Comparison of ENCODE assay signal across 9 cellular contexts in genomic region chr13:114118763-114119123, GRCh38. TPM values are rescaled to one million over a fixed set of nuclear protein-coding genes. Genes with fewer than 3 reads are reported as not detected.
DNase-seq lines count a peak whose midpoint lies in the region; ATAC-seq and TF ChIP-seq lines count a peak whose summit lies in the region.
"Had no signal": no experiment of that assay in that cellular context is flagged by ENCODE, and none has a peak within 500 bp of the region (broad histone marks: within the 10 kb centered on the region; RNA-seq: fewer than 3 reads in every experiment).

No MANE protein-coding gene starts in this region.

- no peak for DNase-seq in activated CD4-positive, alpha-beta memory T cell treated with anti-CD3 and anti-CD28 coated beads, Interleukin-2, amount 10 ng/mL, durations not matched to agents 7 days and 5 days
- DNase-seq in heart right ventricle (no peak), skeletal muscle cell (ENCODE audit: low read depth) (no peak), amniotic stem cell (lab: John Stamatoyannopoulos, UW) (no peak)
- no peak for DNase-seq in stimulated activated CD8-positive, alpha-beta memory T cell treated with anti-CD3 and anti-CD28 coated beads, Interleukin-4, amount 100 ng/mL, for 48 hours

- TF ChIP-seq CTCF in heart right ventricle (IDR thresholded peaks at IDR 0.05): no peak

- H3K27me3 ChIP-seq in heart right ventricle: no peaks in the 10 kb centered on the region

- H3K4me3 Mint-ChIP-seq in activated CD4-positive, alpha-beta memory T cell treated with anti-CD3 and anti-CD28 coated beads, Interleukin-2, amount 10 ng/mL, durations not matched to agents 7 days and 5 days: no peak overlapping the region

- peak; percentile 74 for ATAC-seq in GM18907 (IDR thresholded peaks at IDR 0.05; ENCODE audit: unreplicated experiment)
- ATAC-seq in heart right ventricle: peak in 4 of 8 donors; percentile 20 to 43 (median 33)
- ATAC-seq in GM19467 (IDR thresholded peaks at IDR 0.05; ENCODE audit: unreplicated experiment): no peak
- ATAC-seq in GM21529 (IDR thresholded peaks at IDR 0.05; ENCODE audit: unreplicated experiment): no peak
- ATAC-seq: activated CD4-positive, CD25-positive, alpha-beta regulatory T cell treated with anti-CD3 and anti-CD28 coated beads, Interleukin-2, amount 50 U/mL, for 24 hours had no signal

- H3K36me3 Mint-ChIP-seq in activated CD4-positive, alpha-beta memory T cell treated with anti-CD3 and anti-CD28 coated beads, Interleukin-2, amount 10 ng/mL, durations not matched to agents 7 days and 5 days (ENCODE audit: low read depth): peaks cover 45% of the 10 kb centered on the region

- H3K36me3 ChIP-seq in heart right ventricle: no peaks in the 10 kb centered on the region

- POLR2A ChIA-PET in activated CD4-positive, alpha-beta memory T cell treated with anti-CD3 and anti-CD28 coated beads, Interleukin-2, amount 10 ng/mL, durations not matched to agents 7 days and 5 days (lab: Charles Lee): interaction anchor here (1.2 to 1.5 kb wide), 3 partner anchors 12 to 24 kb away, joined by 3 to 5 read pairs (median 4); no protein-coding TSS in a partner anchor

- H3K4me3 ChIP-seq in heart right ventricle (peak overlapping the region in 2 of 10 donors; percentile 12 to 25), skeletal muscle cell (ENCODE audit: low read depth, low read length) (peak overlapping the region; percentile 11)

- intact Hi-C loops in heart right ventricle (cut with DNase I): no loop called here

- no peaks in the 10 kb centered on the region for H3K9me3 ChIP-seq in heart right ventricle

- no peaks in the 10 kb centered on the region for H3K27me3 Mint-ChIP-seq in activated CD4-positive, alpha-beta memory T cell treated with anti-CD3 and anti-CD28 coated beads, Interleukin-2, amount 10 ng/mL, durations not matched to agents 7 days and 5 days

- peak overlapping the region; percentile 34 for H3K27ac Mint-ChIP-seq in activated CD4-positive, alpha-beta memory T cell treated with anti-CD3 and anti-CD28 coated beads, Interleukin-2, amount 10 ng/mL, durations not matched to agents 7 days and 5 days

- peak overlapping the region; percentile 37 to 86 (median 78) for H3K27ac ChIP-seq in heart right ventricle

- no peaks in the 10 kb centered on the region for H3K9me3 Mint-ChIP-seq in activated CD4-positive, alpha-beta memory T cell treated with anti-CD3 and anti-CD28 coated beads, Interleukin-2, amount 10 ng/mL, durations not matched to agents 7 days and 5 days

- WGBS in heart right ventricle, 2 donors: 26 to 37% methylated on average over 6 of the region's 6 CpGs

- peaks cover 63% of the 10 kb centered on the region for H3K4me1 Mint-ChIP-seq in activated CD4-positive, alpha-beta memory T cell treated with anti-CD3 and anti-CD28 coated beads, Interleukin-2, amount 10 ng/mL, durations not matched to agents 7 days and 5 days

- CTCF ChIA-PET in activated CD4-positive, alpha-beta memory T cell treated with anti-CD3 and anti-CD28 coated beads, Interleukin-2, amount 10 ng/mL, durations not matched to agents 7 days and 5 days (lab: Charles Lee): interaction anchor here (0.7 kb wide), 1 partner anchor 22 kb away, joined by 3 read pairs; no protein-coding TSS in a partner anchor

- peaks cover 13 to 75% (median 38%) of the 10 kb centered on the region in 9 donors for H3K4me1 ChIP-seq in heart right ventricle

RNA-seq across cellular contexts. Expression of gene RASA3, which starts 13.7 kb away (rescaled TPM):
- 10 to 100 TPM; 97.2 to 99.3 TPM for total RNA-seq in activated CD4-positive, alpha-beta memory T cell treated with anti-CD3 and anti-CD28 coated beads, Interleukin-2, amount 10 ng/mL, durations not matched to agents 7 days and 5 days
- 10 to 100 TPM in 7 of 10 donors, 1 to 10 TPM in 3; 7.3 to 16.9 (median 10.6) TPM for total RNA-seq in heart right ventricle
- polyA plus RNA-seq in heart right ventricle: 1 to 10 TPM; 6.8 to 7.3 TPM

Comparison
In these comparisons a context has a peak if more than half of its experiments do, and no peak if none do; other contexts are left out.
1. RNA of gene RASA3, which starts 13.7 kb away (total RNA-seq): 97.2 to 99.3 TPM in activated CD4-positive, alpha-beta memory T cell treated with anti-CD3 and anti-CD28 coated beads, Interleukin-2, amount 10 ng/mL, durations not matched to agents 7 days and 5 days; 7.3 to 16.9 TPM in heart right ventricle; every median in the first group is over 4 times any median in the second.